In genomic region chr11:57493507-57494503, GRCh38 we compare ENCODE assay signal across 9 cellular contexts. TPM values are rescaled to one million over a fixed set of nuclear protein-coding genes. Genes with fewer than 3 reads are reported as not detected.
DNase-seq lines count a peak whose midpoint lies in the region; ATAC-seq and TF ChIP-seq lines count a peak whose summit lies in the region.
"Had no signal": no experiment of that assay in that cellular context is flagged by ENCODE, and none has a peak within 500 bp of the region (broad histone marks: within the 10 kb centered on the region; RNA-seq: fewer than 3 reads in every experiment).

No MANE protein-coding gene starts in this region.

- intact Hi-C loops in mucosa of descending colon (cut with DNase I, micrococcal nuclease): loop anchor here (5.0 kb wide), 1 partner anchor 33 kb away; no protein-coding TSS in a partner anchor

- H3K27ac Mint-ChIP-seq in stimulated activated memory B cell treated with anti-CD40 and anti-IgM and Interleukin-4, amounts not matched to agents 10 μg/mL and 1 μg/mL and 100 μg/mL, for 72 hours: no peak overlapping the region

- H3K27me3 Mint-ChIP-seq in stimulated activated memory B cell treated with anti-CD40 and anti-IgM and Interleukin-4, amounts not matched to agents 10 μg/mL and 1 μg/mL and 100 μg/mL, for 72 hours: no peaks in the 10 kb centered on the region

- peaks cover 3% of the 10 kb centered on the region for H3K36me3 Mint-ChIP-seq in stimulated activated memory B cell treated with anti-CD40 and anti-IgM and Interleukin-4, amounts not matched to agents 10 μg/mL and 1 μg/mL and 100 μg/mL, for 72 hours

- H3K4me1 ChIP-seq in mucosa of descending colon (ENCODE audit: low read depth): no peaks in the 10 kb centered on the region
- H3K4me1 ChIP-seq: SJSA1 had no signal

- H3K4me1 Mint-ChIP-seq in stimulated activated memory B cell treated with anti-CD40 and anti-IgM and Interleukin-4, amounts not matched to agents 10 μg/mL and 1 μg/mL and 100 μg/mL, for 72 hours: peaks cover 5% of the 10 kb centered on the region

- no peaks in the 10 kb centered on the region for H3K9me3 Mint-ChIP-seq in stimulated activated memory B cell treated with anti-CD40 and anti-IgM and Interleukin-4, amounts not matched to agents 10 μg/mL and 1 μg/mL and 100 μg/mL, for 72 hours

- DNase-seq in Caki2 (ENCODE audit: low read depth) (peak; percentile 38), LoVo (ENCODE audit: low spot score) (peak; percentile 68), choroid plexus epithelial cell (ENCODE audit: low read depth) (peak; percentile 40), mucosa of descending colon (peak in 2 of 3 donors; percentile 74 to 77), putamen (ENCODE audit: low spot score) (no peak)
- DNase-seq in activated CD4-positive, alpha-beta T cell treated with anti-CD3 and anti-CD28 coated beads for 1 hour: peak; percentile 61

- peak; percentile 68 for ATAC-seq in GM21515 (IDR thresholded peaks at IDR 0.05; ENCODE audit: unreplicated experiment)
- ATAC-seq in mucosa of descending colon: peak; percentile 88
- peak; percentile 75 for ATAC-seq in stimulated activated memory B cell treated with anti-CD40 and anti-IgM and Interleukin-4, amounts not matched to agents 10 μg/mL and 1 μg/mL and 100 μg/mL, for 72 hours

- H3K4me3 ChIP-seq in choroid plexus epithelial cell (ENCODE audit: low read depth, low read length): no peak overlapping the region
- H3K4me3 ChIP-seq in mucosa of descending colon: no peak overlapping the region
- H3K4me3 ChIP-seq: SJSA1 had no signal

- H3K9me3 ChIP-seq in mucosa of descending colon: no peaks in the 10 kb centered on the region
- H3K9me3 ChIP-seq: SJSA1 had no signal

- in situ Hi-C loops in Caki2 (cut with HindIII; ENCODE audit: low pct_unique_long_range_greater_than_20kb, low sequenced_read_pairs): no loop called here

- no peaks in the 10 kb centered on the region for H3K36me3 ChIP-seq in mucosa of descending colon (ENCODE audit: low read depth)

- no peak overlapping the region for H3K4me3 Mint-ChIP-seq in stimulated activated memory B cell treated with anti-CD40 and anti-IgM and Interleukin-4, amounts not matched to agents 10 μg/mL and 1 μg/mL and 100 μg/mL, for 72 hours

- TF ChIP-seq CTCF in choroid plexus epithelial cell (conservative IDR thresholded peaks at IDR 0.05; ENCODE audit: low read depth, low read length) (peak; percentile 94), mucosa of descending colon (IDR thresholded peaks at IDR 0.05) (peak; percentile 84)

RNA-seq across cellular contexts. Expression of gene SLC43A1, which starts 21.7 kb away (rescaled TPM):
- not detected in 2 replicates for total RNA-seq in Caki2 (2014; rRNA removed; shearing (Covaris generic); ENCODE audit: low replicate concordance)
- total RNA-seq in mucosa of descending colon: 10 to 100 TPM in 1 of 3 donors, 1 to 10 TPM in 2; 8.3 to 22.6 (median 9.9) TPM

RNA-seq across cellular contexts. Expression of gene RTN4RL2, which starts 33.5 kb away (rescaled TPM):
- not detected in 2 replicates for total RNA-seq in Caki2 (2014; rRNA removed; shearing (Covaris generic); ENCODE audit: low replicate concordance)
- under 1 TPM; 0.38 to 0.73 (median 0.48) TPM for total RNA-seq in mucosa of descending colon
- total RNA-seq: SJSA1 had no signal

RNA-seq across cellular contexts. Expression of gene TIMM10, which starts 36.7 kb away (rescaled TPM):
- 27.5 and 40.9 TPM in 2 replicates for total RNA-seq in Caki2 (2014; rRNA removed; shearing (Covaris generic); ENCODE audit: low replicate concordance)
- total RNA-seq in mucosa of descending colon: 10 to 100 TPM; 25.5 to 50.1 (median 49.9) TPM

RNA-seq across cellular contexts. Expression of gene SMTNL1, which starts 43.6 kb away (rescaled TPM):
- not detected in 2 replicates for total RNA-seq in Caki2 (2014; rRNA removed; shearing (Covaris generic); ENCODE audit: low replicate concordance)
- total RNA-seq in mucosa of descending colon: not detected
- total RNA-seq: SJSA1 had no signal
